8 cellular contexts compared by ENCODE assay signal in genomic region chr15:91942676-91943417, GRCh38.
DNase-seq lines count a peak whose midpoint lies in the region; ATAC-seq and FAIRE-seq lines count a peak whose summit lies in the region.

No MANE protein-coding gene starts in this region.

- peak overlapping the region in 7 of 10 donors; percentile 8 to 81 (median 42) for H3K4me3 Mint-ChIP-seq in naive thymus-derived CD4-positive, alpha-beta T cell

- DNase-seq in NK-92 treated with Interleukin-12 subunit alpha and Interleukin-12 subunit beta, amount 100 ng/mL, for 24 hours (lab: John Stamatoyannopoulos, UW): peak; percentile 37
- DNase-seq in NK-92 (lab: John Stamatoyannopoulos, UW; ENCODE audit: unreplicated experiment) (no peak), HT-29 (ENCODE audit: low spot score) (peak; percentile 60), SKM-1 treated with dmso at 0.1 percent for 144 hours (lab: John Stamatoyannopoulos, UW; ENCODE audit: unreplicated experiment) (peak; percentile 93), urothelium cell line (ENCODE audit: low spot score) (peak; percentile 41), GM19239 (ENCODE audit: insufficient read length, low spot score) (no peak)
- peak in 5 of 9 donors; percentile 6 to 32 (median 24) for DNase-seq in naive thymus-derived CD4-positive, alpha-beta T cell

- H3K27ac Mint-ChIP-seq in naive thymus-derived CD4-positive, alpha-beta T cell: peak overlapping the region in 5 of 9 donors; percentile 23 to 87 (median 67)

- intact Hi-C loops in naive thymus-derived CD4-positive, alpha-beta T cell (cut with micrococcal nuclease): loop anchor here (1.0 to 10.0 kb wide), 6 partner anchors 90 to 640 kb away; partner anchors contain the start of gene SLCO3A1 (in 2 of the 2)

- peaks cover 0 to 6% (median 0%) of the 10 kb centered on the region in 5 donors for H3K36me3 Mint-ChIP-seq in naive thymus-derived CD4-positive, alpha-beta T cell

- H3K4me3 ChIP-seq in naive thymus-derived CD4-positive, alpha-beta T cell (ENCODE audit: low read length): no peak overlapping the region

- CTCF ChIA-PET in naive thymus-derived CD4-positive, alpha-beta T cell (lab: Charles Lee): interaction anchor here (1.0 to 3.0 kb wide), 4 partner anchors 92 to 640 kb away, joined by 3 to 59 read pairs (median 30); no protein-coding TSS in a partner anchor

- no peaks in the 10 kb centered on the region for H3K9me3 Mint-ChIP-seq in naive thymus-derived CD4-positive, alpha-beta T cell

- H3K27me3 ChIP-seq in naive thymus-derived CD4-positive, alpha-beta T cell (ENCODE audit: control insufficient read depth in 2 of 2, insufficient read depth in 2 of 2, low read length in 2 of 2): no peaks in the 10 kb centered on the region

- peak; percentile 82 for ATAC-seq in naive thymus-derived CD4-positive, alpha-beta T cell

- H3K9me3 ChIP-seq in naive thymus-derived CD4-positive, alpha-beta T cell (ENCODE audit: control insufficient read depth in 2 of 3, low read length in 3 of 3): no peaks in the 10 kb centered on the region

- H3K27ac ChIP-seq in naive thymus-derived CD4-positive, alpha-beta T cell (ENCODE audit: low read depth, low read length): no peak overlapping the region

- POLR2A ChIA-PET in naive thymus-derived CD4-positive, alpha-beta T cell (lab: Charles Lee): interaction anchor here (1.2 kb wide), 1 partner anchor 640 kb away, joined by 3 read pairs; no protein-coding TSS in a partner anchor

- H3K4me1 Mint-ChIP-seq in naive thymus-derived CD4-positive, alpha-beta T cell: peaks cover 10 to 81% (median 57%) of the 10 kb centered on the region in 7 donors

- H3K4me1 ChIP-seq in naive thymus-derived CD4-positive, alpha-beta T cell (ENCODE audit: control insufficient read depth in 2 of 2, insufficient read depth in 2 of 2, low read length in 2 of 2): peaks cover 0 to 11% of the 10 kb centered on the region in 2 donors

- peaks cover 0 to 6% (median 0%) of the 10 kb centered on the region in 5 donors for H3K27me3 Mint-ChIP-seq in naive thymus-derived CD4-positive, alpha-beta T cell

- FAIRE-seq in endometrium (lab: Jason Lieb, UNC) (peak; percentile 89), urothelium cell line (lab: Jason Lieb, UNC) (no peak), GM19239 (lab: Jason Lieb, UNC) (no peak)

- H3K36me3 ChIP-seq in naive thymus-derived CD4-positive, alpha-beta T cell (ENCODE audit: control insufficient read depth in 2 of 3, insufficient read depth in 3 of 3, low read length in 3 of 3): no peaks in the 10 kb centered on the region

Comparison
In these comparisons a context has a peak if more than half of its experiments do, and no peak if none do; other contexts are left out.
1. DNase-seq: peak in NK-92 treated with Interleukin-12 subunit alpha and Interleukin-12 subunit beta, amount 100 ng/mL, for 24 hours (single experiment), HT-29 (single experiment), SKM-1 treated with dmso at 0.1 percent for 144 hours (single experiment), naive thymus-derived CD4-positive, alpha-beta T cell (5 of 9) and urothelium cell line (single experiment); none in NK-92 (single experiment) and GM19239 (single experiment).